13 cellular contexts compared by ENCODE assay signal in the genomic region with DNA sequence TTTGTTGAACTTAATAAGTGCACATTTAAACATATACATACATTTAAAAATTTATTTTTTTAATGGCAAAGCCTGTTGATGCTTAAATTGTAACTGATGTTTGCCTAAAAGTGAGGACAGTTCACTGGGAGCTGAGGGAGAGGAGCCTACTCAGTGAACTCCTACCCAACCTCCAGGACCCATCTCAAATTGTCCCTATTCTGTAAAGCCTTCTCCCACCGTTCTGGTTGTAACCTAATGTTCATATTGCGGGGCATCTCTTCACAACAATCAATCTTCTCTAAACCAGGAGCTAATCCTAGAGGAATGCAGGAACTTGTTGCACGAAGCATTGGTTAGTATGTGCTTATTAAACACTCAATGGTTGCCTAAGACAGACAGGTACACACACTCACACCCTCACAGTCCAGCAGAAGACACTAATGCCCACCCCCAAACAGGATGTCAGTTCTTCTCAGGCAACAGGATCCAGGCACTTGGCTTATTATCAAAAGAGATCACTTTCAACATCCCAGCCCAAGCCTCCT. TPM values are rescaled to one million over a fixed set of nuclear protein-coding genes. Genes with fewer than 3 reads are reported as not detected.
DNase-seq lines count a peak whose midpoint lies in the region; ATAC-seq, FAIRE-seq and TF ChIP-seq lines count a peak whose summit lies in the region.
"Had no signal": no experiment of that assay in that cellular context is flagged by ENCODE, and none has a peak within 500 bp of the region (broad histone marks: within the 10 kb centered on the region; RNA-seq: fewer than 3 reads in every experiment).

No MANE protein-coding gene starts in this region.

- H3K27me3 ChIP-seq in ACC112 (ENCODE audit: insufficient read depth, low read length) = no peaks in the 10 kb centered on the region
- H3K27me3 ChIP-seq in HCT116 (ENCODE audit: insufficient read depth, low read length) = no peaks in the 10 kb centered on the region
- H3K27me3 ChIP-seq in colonic mucosa = no peaks in the 10 kb centered on the region

- no peak overlapping the region for H3K27ac ChIP-seq in ACC112 (ENCODE audit: low read depth, low read length)
- no peak overlapping the region for H3K27ac ChIP-seq in HCT116 (ENCODE audit: low read depth, low read length)
- H3K27ac ChIP-seq in colonic mucosa = peak overlapping the region; percentile 76

- peaks cover 12% of the 10 kb centered on the region for H3K27me3 Mint-ChIP-seq in nephron (ENCODE audit: low read depth)

- peak overlapping the region; percentile 81 to 92 (median 88) for H3K4me3 Mint-ChIP-seq in nephron

- H3K27ac Mint-ChIP-seq in nephron = peak overlapping the region; percentile 69 to 79 (median 72)

- peaks cover 59% of the 10 kb centered on the region for H3K4me1 Mint-ChIP-seq in nephron

- H2AFZ ChIP-seq in ACC112 (ENCODE audit: low read length, unreplicated experiment) (no peak overlapping the region), HCT116 (ENCODE audit: low read depth, low read length, poor library complexity, severe bottlenecking) (no peak overlapping the region)

- no peaks in the 10 kb centered on the region for H3K36me3 ChIP-seq in ACC112 (ENCODE audit: insufficient read depth, low read length)
- H3K36me3 ChIP-seq in HCT116 (ENCODE audit: control insufficient read depth in 1 of 2, insufficient read depth in 2 of 2, low read length in 2 of 2) = no peaks in the 10 kb centered on the region
- H3K36me3 ChIP-seq in colonic mucosa = no peaks in the 10 kb centered on the region

- TSS peak; percentile 37 for BruUV-seq in HCT116 (replicated peaks; lab: Mats Ljungman, UMichigan)

- H3K9me3 Mint-ChIP-seq in nephron = no peaks in the 10 kb centered on the region

- no peak for TF ChIP-seq POLR2A in HCT116 (IDR thresholded peaks at IDR 0.05; ENCODE audit: borderline replicate concordance, extremely low read depth, insufficient read depth, insufficient read length)

- POLR2A ChIA-PET in HCT116 (lab: Charles Lee) = no interaction called here

- DNase-seq in HCT116 (ENCODE audit: low read depth, low spot score) (no peak), colonic mucosa (no peak), UCSD-AML1 (lab: John Stamatoyannopoulos, UW; ENCODE audit: unreplicated experiment) (no peak), HTR-8/SVneo (ENCODE audit: insufficient read length, low spot score) (no peak)
- DNase-seq: activated CD8-positive, alpha-beta memory T cell treated with anti-CD3 and anti-CD28 coated beads, Interleukin-2, amount 50 U/mL, for 48 hours; foreskin melanocyte; NCI-H1092; stimulated activated CD8-positive, alpha-beta memory T cell treated with anti-CD3 and anti-CD28 coated beads, Interleukin-4, amount 100 ng/mL, for 48 hours had no signal

- RAD21 ChIA-PET in HCT116 (lab: Charles Lee; ENCODE audit: low non-redundant PET in 1 of 2, low total read pairs in 2 of 2, uncharacterized antibody in 2 of 2, unreplicated experiment in 2 of 2) = no interaction called here

- no peaks in the 10 kb centered on the region for H3K79me2 ChIP-seq in ACC112 (ENCODE audit: control insufficient read depth, insufficient read depth, low read length, unreplicated experiment)
- H3K79me2 ChIP-seq in HCT116 (ENCODE audit: insufficient read depth, low read length) = peaks cover 20% of the 10 kb centered on the region; the same call in 1 of the 2 replicates

- H3K9me3 ChIP-seq in HCT116 (ENCODE audit: control insufficient read depth in 1 of 2, insufficient read depth in 1 of 2, low read depth in 1 of 2, low read length in 2 of 2) (no peaks in the 10 kb centered on the region), colonic mucosa (no peaks in the 10 kb centered on the region)

- no peak for FAIRE-seq in HTR-8/SVneo (lab: Jason Lieb, UNC)
- FAIRE-seq: small intestine had no signal

- no peaks in the 10 kb centered on the region for H3K9me2 ChIP-seq in HCT116 (ENCODE audit: insufficient read depth)

- no peak for TF ChIP-seq RAD21 in HCT116 (IDR thresholded peaks at IDR 0.05; ENCODE audit: low read depth)

- no peaks in the 10 kb centered on the region for H3K36me3 Mint-ChIP-seq in nephron (ENCODE audit: low read depth)

- CTCF ChIA-PET in HCT116 (lab: Charles Lee) = no interaction called here

- intact Hi-C loops in HCT116 (cut with micrococcal nuclease) = no loop called here
- intact Hi-C loops in colonic mucosa (cut with DNase I) = no loop called here

- H4K20me1 ChIP-seq in HCT116 (ENCODE audit: insufficient read depth) = no peaks in the 10 kb centered on the region

- no peak for ATAC-seq in HCT116
- ATAC-seq in GM18907 (IDR thresholded peaks at IDR 0.05; ENCODE audit: unreplicated experiment) = no peak
- ATAC-seq in HG03342 (IDR thresholded peaks at IDR 0.05; ENCODE audit: unreplicated experiment) = no peak

- H3K4me3 ChIP-seq in ACC112 (ENCODE audit: low read depth, low read length) (peak overlapping the region; percentile 92; the same call in 1 of the 2 replicates), HCT116 (replicated peaks in 1 of 2; ENCODE audit: low read depth in 1 of 2, low read length in 2 of 2) (no peak overlapping the region), colonic mucosa (peak overlapping the region; percentile 95)

- H3K4me2 ChIP-seq in HCT116 (ENCODE audit: low read length) = no peak overlapping the region; the same call in 1 of the 2 replicates

- TF ChIP-seq CTCF in HCT116 (IDR thresholded peaks at IDR 0.05 in 2 of 3, conservative IDR thresholded peaks at IDR 0.05 in 1 of 3; ENCODE audit: borderline replicate concordance in 1 of 3, insufficient read depth in 1 of 3, low read depth in 2 of 3, low read length in 2 of 3) (no peak), colonic mucosa (IDR thresholded peaks at IDR 0.05) (no peak), nephron (IDR thresholded peaks at IDR 0.05; ENCODE audit: unreplicated experiment in 3 of 3) (no peak)

- H3K9ac ChIP-seq in HCT116 (ENCODE audit: low read length) (no peak overlapping the region), colonic mucosa (ENCODE audit: low read depth in 2 of 2, low read length in 2 of 2) (peak overlapping the region; percentile 27 to 90)

- H3K4me1 ChIP-seq in ACC112 (ENCODE audit: control insufficient read depth, insufficient read depth, low read length, unreplicated experiment) (peaks cover 32% of the 10 kb centered on the region), HCT116 (ENCODE audit: control insufficient read depth in 1 of 2, insufficient read depth in 2 of 2, low read length in 2 of 2) (peaks cover 20 to 54% of the 10 kb centered on the region in 2 experiments), colonic mucosa (peaks cover 11% of the 10 kb centered on the region)

TF ChIP-seq in HCT116, 20 proteins besides CTCF, POLR2A, EP300 and RAD21:
- no peak for TF ChIP-seq JUND (IDR thresholded peaks at IDR 0.05)
- TF ChIP-seq CBX3 (IDR thresholded peaks at IDR 0.05; ENCODE audit: low read depth) = no peak
- TF ChIP-seq, protein P1, sequence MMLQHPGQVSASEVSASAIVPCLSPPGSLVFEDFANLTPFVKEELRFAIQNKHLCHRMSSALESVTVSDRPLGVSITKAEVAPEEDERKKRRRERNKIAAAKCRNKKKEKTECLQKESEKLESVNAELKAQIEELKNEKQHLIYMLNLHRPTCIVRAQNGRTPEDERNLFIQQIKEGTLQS (IDR thresholded peaks at IDR 0.05) = no peak
- no peak for TF ChIP-seq CEBPB (IDR thresholded peaks at IDR 0.05; ENCODE audit: low read depth)
- no peak for TF ChIP-seq ZNF274 (IDR thresholded peaks at IDR 0.05; ENCODE audit: low read depth, low read length)
- TF ChIP-seq, protein P2, sequence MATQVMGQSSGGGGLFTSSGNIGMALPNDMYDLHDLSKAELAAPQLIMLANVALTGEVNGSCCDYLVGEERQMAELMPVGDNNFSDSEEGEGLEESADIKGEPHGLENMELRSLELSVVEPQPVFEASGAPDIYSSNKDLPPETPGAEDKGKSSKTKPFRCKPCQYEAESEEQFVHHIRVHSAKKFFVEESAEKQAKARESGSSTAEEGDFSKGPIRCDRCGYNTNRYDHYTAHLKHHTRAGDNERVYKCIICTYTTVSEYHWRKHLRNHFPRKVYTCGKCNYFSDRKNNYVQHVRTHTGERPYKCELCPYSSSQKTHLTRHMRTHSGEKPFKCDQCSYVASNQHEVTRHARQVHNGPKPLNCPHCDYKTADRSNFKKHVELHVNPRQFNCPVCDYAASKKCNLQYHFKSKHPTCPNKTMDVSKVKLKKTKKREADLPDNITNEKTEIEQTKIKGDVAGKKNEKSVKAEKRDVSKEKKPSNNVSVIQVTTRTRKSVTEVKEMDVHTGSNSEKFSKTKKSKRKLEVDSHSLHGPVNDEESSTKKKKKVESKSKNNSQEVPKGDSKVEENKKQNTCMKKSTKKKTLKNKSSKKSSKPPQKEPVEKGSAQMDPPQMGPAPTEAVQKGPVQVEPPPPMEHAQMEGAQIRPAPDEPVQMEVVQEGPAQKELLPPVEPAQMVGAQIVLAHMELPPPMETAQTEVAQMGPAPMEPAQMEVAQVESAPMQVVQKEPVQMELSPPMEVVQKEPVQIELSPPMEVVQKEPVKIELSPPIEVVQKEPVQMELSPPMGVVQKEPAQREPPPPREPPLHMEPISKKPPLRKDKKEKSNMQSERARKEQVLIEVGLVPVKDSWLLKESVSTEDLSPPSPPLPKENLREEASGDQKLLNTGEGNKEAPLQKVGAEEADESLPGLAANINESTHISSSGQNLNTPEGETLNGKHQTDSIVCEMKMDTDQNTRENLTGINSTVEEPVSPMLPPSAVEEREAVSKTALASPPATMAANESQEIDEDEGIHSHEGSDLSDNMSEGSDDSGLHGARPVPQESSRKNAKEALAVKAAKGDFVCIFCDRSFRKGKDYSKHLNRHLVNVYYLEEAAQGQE (IDR thresholded peaks at IDR 0.05; ENCODE audit: low read depth) = no peak
- TF ChIP-seq SP1 (IDR thresholded peaks at IDR 0.05; ENCODE audit: low read depth) = no peak
- no peak for TF ChIP-seq SRF (IDR thresholded peaks at IDR 0.05; ENCODE audit: low read depth)

RNA-seq across cellular contexts. Expression of gene CLMN, which starts 1.8 kb away (rescaled TPM):
- total RNA-seq in HCT116 (2021; ENCODE audit: unreplicated experiment) = 33.4 TPM
- polyA plus RNA-seq in HCT116 (2012) = 13.3 and 13.8 TPM in 2 replicates
- total RNA-seq in colonic mucosa = 100 to 1,000 TPM; 105 to 131 TPM

Comparison
In these comparisons a context has a peak if more than half of its experiments do, and no peak if none do; other contexts are left out.
1. H3K4me3 ChIP-seq: peak in ACC112 (single experiment) and colonic mucosa (single experiment); none in HCT116 (0 of 2).